In the genomic region with DNA sequence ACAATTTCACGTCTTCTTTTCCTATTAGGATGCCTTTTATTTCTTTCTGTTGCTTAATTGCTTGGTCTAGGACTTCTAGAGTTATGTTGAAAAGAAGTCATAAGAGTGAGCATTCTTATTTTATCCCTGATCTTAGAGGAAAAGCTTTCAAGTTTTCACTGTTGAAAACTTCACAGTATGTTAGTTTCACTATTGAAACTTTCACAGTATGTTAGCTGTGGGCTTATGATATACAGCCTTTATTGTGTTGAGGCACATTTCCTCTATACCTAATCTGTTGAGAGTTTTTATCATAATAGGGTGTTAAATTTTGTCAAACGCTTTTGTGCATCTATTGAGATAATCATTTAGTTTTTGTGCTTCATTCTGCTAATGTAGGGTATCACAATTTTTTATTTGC, we compare ENCODE assay signal across 30 cellular contexts.
"Had no signal": no experiment of that assay in that cellular context is flagged by ENCODE, and none has a peak within 500 bp of the region (broad histone marks: within the 10 kb centered on the region; RNA-seq: fewer than 3 reads in every experiment).

No MANE protein-coding gene starts in this region.

- H3K27ac Mint-ChIP-seq: activated CD4-positive, alpha-beta memory T cell treated with anti-CD3 and anti-CD28 coated beads for 36 hours; activated CD4-positive, alpha-beta T cell treated with anti-CD3 and anti-CD28 coated beads for 36 hours; activated CD4-positive, alpha-beta T cell treated with anti-CD3 and anti-CD28 coated beads, Interleukin-2, amount 10 ng/mL, durations not matched to agents 24 days and 14 days; activated naive CD4-positive, alpha-beta T cell treated with anti-CD3 and anti-CD28 coated beads, Interleukin-2, amount 10 ng/mL, durations not matched to agents 7 days and 5 days; activated naive CD4-positive, alpha-beta T cell treated with anti-CD3 and anti-CD28 coated beads, Interleukin-2, amount 50 U/mL, for 72 hours; activated naive CD8-positive, alpha-beta T cell treated with anti-CD3 and anti-CD28 coated beads, Interleukin-2, amount 10 ng/mL, durations not matched to agents 7 days and 5 days; activated T-cell treated with anti-CD3 and anti-CD28 coated beads, Interleukin-2, amount 50 U/mL, for 24 hours; activated T-cell treated with anti-CD3 and anti-CD28 coated beads, Interleukin-2, amount 50 U/mL, for 72 hours; brain had no signal

- H3K27ac ChIP-seq: ascending aorta, breast epithelium, cardiac muscle cell, colonic mucosa, epithelial cell of prostate, esophagus squamous epithelium, gastroesophageal sphincter, heart right ventricle had no signal

- FAIRE-seq: endometrium, endothelial cell of umbilical vein had no signal

- H3K27me3 Mint-ChIP-seq: activated CD4-positive, alpha-beta memory T cell treated with anti-CD3 and anti-CD28 coated beads for 36 hours; activated CD4-positive, alpha-beta T cell treated with anti-CD3 and anti-CD28 coated beads for 36 hours; activated CD4-positive, alpha-beta T cell treated with anti-CD3 and anti-CD28 coated beads, Interleukin-2, amount 10 ng/mL, durations not matched to agents 24 days and 14 days; activated naive CD4-positive, alpha-beta T cell treated with anti-CD3 and anti-CD28 coated beads, Interleukin-2, amount 10 ng/mL, durations not matched to agents 7 days and 5 days; activated naive CD8-positive, alpha-beta T cell treated with anti-CD3 and anti-CD28 coated beads, Interleukin-2, amount 10 ng/mL, durations not matched to agents 7 days and 5 days; activated T-cell treated with anti-CD3 and anti-CD28 coated beads, Interleukin-2, amount 50 U/mL, for 24 hours; brain had no signal

- H3K36me3 ChIP-seq: ascending aorta, breast epithelium, cardiac muscle cell, colonic mucosa, esophagus squamous epithelium, gastroesophageal sphincter, heart right ventricle had no signal

- H3K4me1 Mint-ChIP-seq: activated CD4-positive, alpha-beta T cell treated with anti-CD3 and anti-CD28 coated beads for 36 hours; activated CD4-positive, alpha-beta T cell treated with anti-CD3 and anti-CD28 coated beads, Interleukin-2, amount 10 ng/mL, durations not matched to agents 24 days and 14 days; activated naive CD8-positive, alpha-beta T cell treated with anti-CD3 and anti-CD28 coated beads, Interleukin-2, amount 10 ng/mL, durations not matched to agents 7 days and 5 days; brain had no signal

- DNase-seq: activated CD4-positive, alpha-beta memory T cell treated with anti-CD3 and anti-CD28 coated beads for 36 hours; activated CD4-positive, alpha-beta T cell treated with anti-CD3 and anti-CD28 coated beads for 36 hours; activated CD4-positive, alpha-beta T cell treated with anti-CD3 and anti-CD28 coated beads, Interleukin-2, amount 10 ng/mL, durations not matched to agents 24 days and 14 days; activated CD4-positive, CD25-positive, alpha-beta regulatory T cell; activated CD4-positive, CD25-positive, alpha-beta regulatory T cell treated with anti-CD3 and anti-CD28 coated beads, Interleukin-2, amount 50 U/mL, for 72 hours; activated CD8-positive, alpha-beta memory T cell treated with anti-CD3 and anti-CD28 coated beads, Interleukin-2, amount 50 U/mL, for 48 hours; activated gamma-delta T cell; activated naive CD4-positive, alpha-beta T cell; activated naive CD4-positive, alpha-beta T cell treated with anti-CD3 and anti-CD28 coated beads, Interleukin-2, amount 10 ng/mL, durations not matched to agents 7 days and 5 days; activated naive CD8-positive, alpha-beta T cell treated with anti-CD3 and anti-CD28 coated beads, Interleukin-2, amount 10 ng/mL, durations not matched to agents 7 days and 5 days; activated T-cell treated with anti-CD3 and anti-CD28 coated beads for 4 hours; activated T-cell treated with anti-CD3 and anti-CD28 coated beads, Interleukin-2, amount 50 U/mL, for 24 hours; activated T-cell treated with anti-CD3 and anti-CD28 coated beads, Interleukin-2, amount 50 U/mL, for 72 hours; central memory CD4-positive, alpha-beta T cell; cerebellar nuclear complex; colonic mucosa; effector CD8-positive, alpha-beta T cell; esophagus squamous epithelium; foreskin melanocyte; heart right ventricle; T-helper 2 cell had no signal

- ATAC-seq: activated CD4-positive, alpha-beta T cell treated with anti-CD3 and anti-CD28 coated beads for 36 hours; activated naive CD4-positive, alpha-beta T cell treated with anti-CD3 and anti-CD28 coated beads, Interleukin-2, amount 50 U/mL, for 72 hours; activated T-cell treated with anti-CD3 and anti-CD28 coated beads, Interleukin-2, amount 50 U/mL, for 72 hours; gastroesophageal sphincter; heart right ventricle had no signal

- H3K4me3 ChIP-seq: ascending aorta, breast epithelium, cardiac muscle cell, colonic mucosa, esophagus squamous epithelium, gastroesophageal sphincter, heart right ventricle had no signal

- H3K27me3 ChIP-seq: ascending aorta, breast epithelium, cardiac muscle cell, colonic mucosa, esophagus squamous epithelium, gastroesophageal sphincter, heart right ventricle had no signal

- H3K9me3 ChIP-seq: colonic mucosa had no signal

- H3K4me1 ChIP-seq: ascending aorta, breast epithelium, colonic mucosa, esophagus squamous epithelium, gastroesophageal sphincter, heart right ventricle had no signal

- H3K4me3 Mint-ChIP-seq: activated CD4-positive, alpha-beta memory T cell treated with anti-CD3 and anti-CD28 coated beads for 36 hours; activated CD4-positive, alpha-beta T cell treated with anti-CD3 and anti-CD28 coated beads for 36 hours; activated CD4-positive, alpha-beta T cell treated with anti-CD3 and anti-CD28 coated beads, Interleukin-2, amount 10 ng/mL, durations not matched to agents 24 days and 14 days; activated naive CD4-positive, alpha-beta T cell treated with anti-CD3 and anti-CD28 coated beads, Interleukin-2, amount 10 ng/mL, durations not matched to agents 7 days and 5 days; activated naive CD8-positive, alpha-beta T cell treated with anti-CD3 and anti-CD28 coated beads, Interleukin-2, amount 10 ng/mL, durations not matched to agents 7 days and 5 days; activated T-cell treated with anti-CD3 and anti-CD28 coated beads, Interleukin-2, amount 50 U/mL, for 24 hours; activated T-cell treated with anti-CD3 and anti-CD28 coated beads, Interleukin-2, amount 50 U/mL, for 72 hours; brain had no signal

- H3K36me3 Mint-ChIP-seq: activated CD4-positive, alpha-beta memory T cell treated with anti-CD3 and anti-CD28 coated beads for 36 hours; activated naive CD4-positive, alpha-beta T cell treated with anti-CD3 and anti-CD28 coated beads, Interleukin-2, amount 10 ng/mL, durations not matched to agents 7 days and 5 days; activated naive CD4-positive, alpha-beta T cell treated with anti-CD3 and anti-CD28 coated beads, Interleukin-2, amount 50 U/mL, for 72 hours; activated naive CD8-positive, alpha-beta T cell treated with anti-CD3 and anti-CD28 coated beads, Interleukin-2, amount 10 ng/mL, durations not matched to agents 7 days and 5 days had no signal
